10 cellular contexts compared by ENCODE assay signal in the genomic region with DNA sequence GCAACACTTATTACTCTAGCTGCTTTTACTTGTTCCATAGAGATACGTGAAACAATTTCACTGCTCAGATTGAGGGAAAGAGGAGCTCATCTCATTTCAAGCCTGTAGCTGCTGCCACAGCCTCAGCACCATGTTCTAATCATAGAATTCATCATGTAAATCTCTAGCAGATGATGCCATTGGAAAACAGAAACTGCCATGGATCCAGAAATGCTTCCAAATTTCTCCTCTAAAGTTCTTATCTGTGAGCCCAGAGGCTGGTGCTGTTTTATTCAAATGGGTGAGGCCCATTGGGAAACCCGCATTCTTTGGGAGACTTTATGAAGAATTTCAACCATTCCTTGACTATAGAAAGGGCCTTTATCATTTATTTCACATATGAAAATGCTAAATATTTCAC. TPM values are rescaled to one million over a fixed set of nuclear protein-coding genes. Genes with fewer than 3 reads are reported as not detected.
DNase-seq lines count a peak whose midpoint lies in the region; ATAC-seq and TF ChIP-seq lines count a peak whose summit lies in the region.
"Had no signal": no experiment of that assay in that cellular context is flagged by ENCODE, and none has a peak within 500 bp of the region (broad histone marks: within the 10 kb centered on the region; RNA-seq: fewer than 3 reads in every experiment).

No MANE protein-coding gene starts in this region.

- ATAC-seq in heart right ventricle, result no peak
- no peak for ATAC-seq in left cardiac atrium
- no peak for ATAC-seq in HG03432 (IDR thresholded peaks at IDR 0.05; ENCODE audit: unreplicated experiment)
- ATAC-seq in HG02852 (IDR thresholded peaks at IDR 0.05; ENCODE audit: unreplicated experiment), result no peak

- H4K8ac ChIP-seq in mesendoderm (ENCODE audit: low read depth, low read length), result no peak overlapping the region

- peak overlapping the region; percentile 38 for H3K4me2 ChIP-seq in mesendoderm (ENCODE audit: low read length)

- H2AK5ac ChIP-seq in mesendoderm (ENCODE audit: low read length), result no peak overlapping the region

- peaks cover 15% of the 10 kb centered on the region for H3K79me1 ChIP-seq in mesendoderm (ENCODE audit: low read length)

- H3K56ac ChIP-seq in mesendoderm (ENCODE audit: low read length), result peak overlapping the region; percentile 30

- H3K9ac ChIP-seq in mesendoderm (ENCODE audit: low read length), result peak overlapping the region; percentile 34

- no peak overlapping the region for H3K23ac ChIP-seq in mesendoderm (ENCODE audit: low read length)

- peaks cover 8 to 75% (median 58%) of the 10 kb centered on the region in 9 donors for H3K4me1 ChIP-seq in heart right ventricle
- H3K4me1 ChIP-seq in mesendoderm (ENCODE audit: control insufficient read depth, low read depth, low read length), result peaks cover 3% of the 10 kb centered on the region
- H3K4me1 ChIP-seq in urinary bladder (ENCODE audit: insufficient read depth), result peaks cover 1% of the 10 kb centered on the region

- TF ChIP-seq CTCF in heart right ventricle (IDR thresholded peaks at IDR 0.05), result no peak

- H3K27ac ChIP-seq in heart right ventricle, result peak overlapping the region in 9 of 10 donors; percentile 19 to 100 (median 99)
- peak overlapping the region; percentile 16 for H3K27ac ChIP-seq in angular gyrus (ENCODE audit: low read depth, low read length)
- no peak overlapping the region for H3K27ac ChIP-seq in mesendoderm (ENCODE audit: low read depth, low read length)
- H3K27ac ChIP-seq in urinary bladder (ENCODE audit: low read depth), result no peak overlapping the region
- H3K27ac ChIP-seq: SK-N-MC had no signal

- H2BK15ac ChIP-seq in mesendoderm (replicated peaks; ENCODE audit: low read depth), result no peak overlapping the region

- H3K4me3 ChIP-seq in heart right ventricle (peak overlapping the region; percentile 78 to 99 (median 95)), mesendoderm (ENCODE audit: low read length) (no peak overlapping the region), urinary bladder (ENCODE audit: low read depth, low read length) (peak overlapping the region; percentile 85)
- H3K4me3 ChIP-seq: SK-N-MC had no signal

- no peaks in the 10 kb centered on the region for H3K9me3 ChIP-seq in heart right ventricle

- intact Hi-C loops in heart right ventricle (cut with DNase I) (loop anchor here in 2 of 10 donors (10.0 kb wide), 2 partner anchors 135 to 255 kb away; no protein-coding TSS in a partner anchor), left cardiac atrium (cut with DNase I) (loop anchor here (10.0 kb wide), 2 partner anchors 205 to 255 kb away; no protein-coding TSS in a partner anchor)

- DNase-seq in heart right ventricle (no peak), left cardiac atrium (no peak), mesendoderm (no peak), RPMI8226 (no peak)
- DNase-seq: DMS79 had no signal

- 39 to 43% methylated on average over 2 of the region's 2 CpGs for WGBS in heart right ventricle, 2 donors
- WGBS in mesendoderm (ENCODE audit: extremely low coverage, insufficient coverage, low lambda C conversion rate), result no CpG with 5 or more reads among the region's 2 CpGs
- WGBS in urinary bladder, result 56% methylated on average over 2 of the region's 2 CpGs

- H4K5ac ChIP-seq in mesendoderm (ENCODE audit: low read length), result no peak overlapping the region

- H3K18ac ChIP-seq in mesendoderm (ENCODE audit: low read length), result no peak overlapping the region

- no peak overlapping the region for H2BK120ac ChIP-seq in mesendoderm (ENCODE audit: low read depth, low read length)

- peaks cover 0 to 7% (median 0%) of the 10 kb centered on the region in 9 donors for H3K36me3 ChIP-seq in heart right ventricle
- no peaks in the 10 kb centered on the region for H3K36me3 ChIP-seq in mesendoderm (ENCODE audit: control insufficient read depth, insufficient read depth, low read length)
- no peaks in the 10 kb centered on the region for H3K36me3 ChIP-seq in urinary bladder (ENCODE audit: insufficient read depth)

- H2BK5ac ChIP-seq in mesendoderm (ENCODE audit: low read length), result no peak overlapping the region

- H3K4ac ChIP-seq in mesendoderm (ENCODE audit: low read depth, low read length), result no peak overlapping the region

- H3K27me3 ChIP-seq in heart right ventricle, result no peaks in the 10 kb centered on the region
- no peaks in the 10 kb centered on the region for H3K27me3 ChIP-seq in mesendoderm (ENCODE audit: insufficient read depth, low read length, poor library complexity)

- H3K79me2 ChIP-seq in mesendoderm (ENCODE audit: control insufficient read depth, insufficient read depth, low read length), result peaks cover 48% of the 10 kb centered on the region

RNA-seq across cellular contexts. Expression of gene CDC42EP3, which starts 1.9 kb away (rescaled TPM):
- 100 to 1,000 TPM in 6 of 10 donors, 10 to 100 TPM in 4; 67.3 to 188 (median 143) TPM for total RNA-seq in heart right ventricle
- 10 to 100 TPM; 28.4 to 32.9 TPM for polyA plus RNA-seq in heart right ventricle
- 10 to 100 TPM; 44.3 to 81.4 TPM for total RNA-seq in left cardiac atrium
- polyA plus RNA-seq in mesendoderm (2013, experiment 1 of 2), result 32.7 TPM
- polyA plus RNA-seq in mesendoderm (2013, experiment 2 of 2), result 32.9 TPM
- total RNA-seq in urinary bladder, result 34.3 TPM
- 94.1 TPM for polyA plus RNA-seq in urinary bladder

Comparison
In these comparisons a context has a peak if more than half of its experiments do, and no peak if none do; other contexts are left out.
1. H3K27ac ChIP-seq: peak in heart right ventricle (9 of 10) and angular gyrus (single experiment); none in mesendoderm (single experiment) and urinary bladder (single experiment).